ENCODE assay signal across 9 cellular contexts in genomic region chr6:28589952-28590340, GRCh38.
A peak's percentile ranks its signal among the peaks of the same experiment; 100 is the strongest.
DNase-seq lines count a peak whose midpoint lies in the region; ATAC-seq, FAIRE-seq and TF ChIP-seq lines count a peak whose summit lies in the region.
"Had no signal": no experiment of that assay in that cellular context is flagged by ENCODE, and none has a peak within 500 bp of the region (broad histone marks: within the 10 kb centered on the region; RNA-seq: fewer than 3 reads in every experiment).

No MANE protein-coding gene starts in this region.

- H3K36me3 ChIP-seq in Caco-2 (ENCODE audit: control insufficient read depth, insufficient read depth, low read length) (no peaks in the 10 kb centered on the region), neural progenitor cell (no peaks in the 10 kb centered on the region)

- POLR2A ChIA-PET in Caco-2 (lab: Charles Lee) = no interaction called here

- H3K27me3 ChIP-seq in Caco-2 (replicated peaks; ENCODE audit: control insufficient read depth, insufficient read depth, low read length) = no peaks in the 10 kb centered on the region
- H3K27me3 ChIP-seq in neural progenitor cell = peaks cover 30% of the 10 kb centered on the region

- H3K9me3 Mint-ChIP-seq in Caco-2 (ENCODE audit: unreplicated experiment) = no peaks in the 10 kb centered on the region
- peaks cover 0 to 11% (median 11%) of the 10 kb centered on the region in 3 donors for H3K9me3 Mint-ChIP-seq in IgD-negative memory B cell
- no peaks in the 10 kb centered on the region for H3K9me3 Mint-ChIP-seq in neural progenitor cell
- H3K9me3 Mint-ChIP-seq in stimulated activated effector memory CD8-positive, alpha-beta T cell treated with anti-CD3 and anti-CD28 coated beads, Interleukin-12 subunit alpha, Interleukin-12 subunit beta, amount 100 ng/mL, for 72 hours = peaks cover 3% of the 10 kb centered on the region

- peak overlapping the region; percentile 90 for H2AFZ ChIP-seq in neural progenitor cell (replicated peaks)

- H3K4me1 Mint-ChIP-seq in Caco-2 (ENCODE audit: low read depth, unreplicated experiment) (peaks cover 11% of the 10 kb centered on the region), IgD-negative memory B cell (peaks cover 9 to 21% (median 14%) of the 10 kb centered on the region in 3 donors), neural progenitor cell (peaks cover 42% of the 10 kb centered on the region)
- peaks cover 25% of the 10 kb centered on the region for H3K4me1 Mint-ChIP-seq in stimulated activated effector memory CD8-positive, alpha-beta T cell treated with anti-CD3 and anti-CD28 coated beads, Interleukin-12 subunit alpha, Interleukin-12 subunit beta, amount 100 ng/mL, for 72 hours

- H3K27ac ChIP-seq in neural progenitor cell = no peak overlapping the region
- H3K27ac ChIP-seq: skin epidermis had no signal

- FAIRE-seq in frontal cortex (lab: Jason Lieb, UNC) = no peak

- CTCF ChIA-PET in Caco-2 (lab: Charles Lee) = interaction anchor here (1.4 kb wide), 1 partner anchor 17 kb away, joined by 6 read pairs; no protein-coding TSS in a partner anchor

- H4K20me1 ChIP-seq in neural progenitor cell (ENCODE audit: low read depth) = no peaks in the 10 kb centered on the region

- peaks cover 19% of the 10 kb centered on the region for H3K79me2 ChIP-seq in neural progenitor cell (ENCODE audit: low read depth)

- peak overlapping the region; percentile 85 for H3K4me2 ChIP-seq in neural progenitor cell

- H3K27ac Mint-ChIP-seq in Caco-2 (ENCODE audit: unreplicated experiment) (no peak overlapping the region), IgD-negative memory B cell (peak overlapping the region; percentile 9 to 94 (median 28)), neural progenitor cell (peak overlapping the region; percentile 90)
- H3K27ac Mint-ChIP-seq in stimulated activated effector memory CD8-positive, alpha-beta T cell treated with anti-CD3 and anti-CD28 coated beads, Interleukin-12 subunit alpha, Interleukin-12 subunit beta, amount 100 ng/mL, for 72 hours = no peak overlapping the region

- no peak for ATAC-seq in GM18873 (IDR thresholded peaks at IDR 0.05; ENCODE audit: low FRiP score, unreplicated experiment)
- ATAC-seq in stimulated activated effector memory CD8-positive, alpha-beta T cell treated with anti-CD3 and anti-CD28 coated beads, Interleukin-12 subunit alpha, Interleukin-12 subunit beta, amount 100 ng/mL, for 72 hours = no peak
- ATAC-seq: left lobe of liver had no signal

- H3K4me3 ChIP-seq in Caco-2 (ENCODE audit: low read depth, low read length) = no peak overlapping the region
- peak overlapping the region; percentile 88 for H3K4me3 ChIP-seq in neural progenitor cell
- H3K4me3 ChIP-seq: skin epidermis had no signal

- BruUV-seq in Caco-2 (replicated peaks; lab: Mats Ljungman, UMichigan) = no TSS peak

- H3K4me3 Mint-ChIP-seq in Caco-2 (ENCODE audit: unreplicated experiment) = peak overlapping the region; percentile 55
- H3K4me3 Mint-ChIP-seq in IgD-negative memory B cell = peak overlapping the region; percentile 0 to 79 (median 31)
- H3K4me3 Mint-ChIP-seq in neural progenitor cell = peak overlapping the region; percentile 87
- H3K4me3 Mint-ChIP-seq in stimulated activated effector memory CD8-positive, alpha-beta T cell treated with anti-CD3 and anti-CD28 coated beads, Interleukin-12 subunit alpha, Interleukin-12 subunit beta, amount 100 ng/mL, for 72 hours = no peak overlapping the region

- H3K9ac ChIP-seq in neural progenitor cell = no peak overlapping the region

- H3K9me3 ChIP-seq in Caco-2 (no peaks in the 10 kb centered on the region), neural progenitor cell (ENCODE audit: low read depth) (no peaks in the 10 kb centered on the region)

- peaks cover 6% of the 10 kb centered on the region for H3K36me3 Mint-ChIP-seq in Caco-2 (ENCODE audit: insufficient read depth, unreplicated experiment)
- H3K36me3 Mint-ChIP-seq in IgD-negative memory B cell = no peaks in the 10 kb centered on the region
- H3K36me3 Mint-ChIP-seq in neural progenitor cell = no peaks in the 10 kb centered on the region
- H3K36me3 Mint-ChIP-seq in stimulated activated effector memory CD8-positive, alpha-beta T cell treated with anti-CD3 and anti-CD28 coated beads, Interleukin-12 subunit alpha, Interleukin-12 subunit beta, amount 100 ng/mL, for 72 hours = no peaks in the 10 kb centered on the region

- TF ChIP-seq CTCF in Caco-2 (IDR thresholded peaks at IDR 0.05; ENCODE audit: insufficient read depth in 1 of 2, low read depth in 1 of 2, low read length in 1 of 2, severe bottlenecking in 1 of 2, unreplicated experiment in 1 of 2) = no peak
- no peak for TF ChIP-seq CTCF in neural progenitor cell (IDR thresholded peaks at IDR 0.05)

- H3K4me1 ChIP-seq in Caco-2 = no peaks in the 10 kb centered on the region
- peaks cover 25% of the 10 kb centered on the region for H3K4me1 ChIP-seq in neural progenitor cell

- peaks cover 4% of the 10 kb centered on the region for H3K27me3 Mint-ChIP-seq in Caco-2 (ENCODE audit: insufficient read depth, unreplicated experiment)
- H3K27me3 Mint-ChIP-seq in IgD-negative memory B cell = peaks cover 58% of the 10 kb centered on the region
- H3K27me3 Mint-ChIP-seq in neural progenitor cell (ENCODE audit: insufficient read depth, low read depth) = peaks cover 10% of the 10 kb centered on the region

- intact Hi-C loops in Caco-2 (cut with micrococcal nuclease; ENCODE audit: unreplicated experiment) = loop anchor here (1.0 kb wide), 1 partner anchor 94 kb away; no protein-coding TSS in a partner anchor

- DNase-seq in Caco-2 = no peak
- DNase-seq in ecto neural progenitor cell (ENCODE audit: low spot score) = peak; percentile 58
- peak; percentile 39 for DNase-seq in neural progenitor cell (ENCODE audit: low spot score)
- DNase-seq in frontal cortex (ENCODE audit: low spot score in 2 of 2) = no peak
- no peak for DNase-seq in stimulated activated effector memory CD8-positive, alpha-beta T cell treated with anti-CD3 and anti-CD28 coated beads, Interleukin-12 subunit alpha, Interleukin-12 subunit beta, amount 100 ng/mL, for 72 hours (ENCODE audit: low spot score in 2 of 2)

- H3F3A ChIP-seq in neural progenitor cell (ENCODE audit: low read depth) = peaks cover 39% of the 10 kb centered on the region

Comparison
In these comparisons a context has a peak if more than half of its experiments do, and no peak if none do; other contexts are left out.
1. DNase-seq: peak in ecto neural progenitor cell (single experiment) and neural progenitor cell (single experiment); none in Caco-2 (0 of 2), frontal cortex (0 of 2) and stimulated activated effector memory CD8-positive, alpha-beta T cell treated with anti-CD3 and anti-CD28 coated beads, Interleukin-12 subunit alpha, Interleukin-12 subunit beta, amount 100 ng/mL, for 72 hours (0 of 2).
2. H3K27ac Mint-ChIP-seq: peak in IgD-negative memory B cell (3 of 3) and neural progenitor cell (single experiment); none in Caco-2 (single experiment) and stimulated activated effector memory CD8-positive, alpha-beta T cell treated with anti-CD3 and anti-CD28 coated beads, Interleukin-12 subunit alpha, Interleukin-12 subunit beta, amount 100 ng/mL, for 72 hours (single experiment).